In genomic region chr15:95405447-95405846, GRCh38 we compare ENCODE assay signal across 24 cellular contexts.
DNase-seq lines count a peak whose midpoint lies in the region; TF ChIP-seq lines count a peak whose summit lies in the region.
"Had no signal": no experiment of that assay in that cellular context is flagged by ENCODE, and none has a peak within 500 bp of the region (broad histone marks: within the 10 kb centered on the region; RNA-seq: fewer than 3 reads in every experiment).

No MANE protein-coding gene starts in this region.

- POLR2A ChIA-PET in HEK293T (lab: Yijun Ruan, JAX) = no interaction called here

- DNase-seq in AG20443 (ENCODE audit: low spot score) (peak; percentile 27), amniotic epithelial cell (ENCODE audit: low read depth) (peak; percentile 66), fibroblast of pulmonary artery (ENCODE audit: low read depth) (peak; percentile 54), renal cortical epithelial cell (ENCODE audit: low read depth) (peak; percentile 26), NCI-H1694 treated with DMSO at 0.1 percent for 48 hours (lab: John Stamatoyannopoulos, UW) (no peak), HEK293T (ENCODE audit: extremely low spot score) (no peak), H4 (ENCODE audit: low spot score) (no peak)
- DNase-seq in activated effector memory CD4-positive, alpha-beta T cell treated with Interleukin-2 at 50 U/mL for 16 hours = no peak
- DNase-seq: activated CD4-positive, alpha-beta T cell treated with anti-CD3 and anti-CD28 coated beads, Interleukin-2, amount 50 U/mL, for 4 hours; activated naive CD4-positive, alpha-beta T cell treated with anti-CD3 and anti-CD28 coated beads for 36 hours; body of pancreas; Caco-2; dorsolateral prefrontal cortex; erythroblast; H9; hippocampal formation; kidney; mesendoderm; NCI-H1092 treated with DMSO at 0.1 percent for 48 hours; NCI-H526 treated with DMSO at 0.1 percent for 48 hours; SHP77 treated with DMSO at 0.1 percent for 48 hours; stimulated activated CD4-positive, alpha-beta T cell treated with anti-CD3 and anti-CD28 coated beads, Interleukin-15, amount 100 ng/mL, for 24 hours had no signal

- H3K4me3 ChIP-seq in fibroblast of pulmonary artery (replicated peaks; ENCODE audit: low read depth, low read length) = no peak overlapping the region
- H3K4me3 ChIP-seq: body of pancreas, dorsolateral prefrontal cortex, prostate gland, thoracic aorta had no signal

- no peak for TF ChIP-seq CTCF in fibroblast of pulmonary artery (IDR thresholded peaks at IDR 0.05; ENCODE audit: low read length, missing control alignments)

- CTCF ChIA-PET in HEK293T (lab: Yijun Ruan, JAX) = no interaction called here

TF ChIP-seq in HEK293T, 16 proteins besides CTCF, POLR2A, EP300 and RAD21:
- TF ChIP-seq BHLHE40 (IDR thresholded peaks at IDR 0.05; ENCODE audit: borderline replicate concordance) (no peak), SUZ12 (IDR thresholded peaks at IDR 0.05) (no peak), TARDBP (IDR thresholded peaks at IDR 0.05) (no peak), ARNT (IDR thresholded peaks at IDR 0.05) (no peak), FOXA1 (IDR thresholded peaks at IDR 0.05) (no peak), FOXM1 (IDR thresholded peaks at IDR 0.05; ENCODE audit: borderline replicate concordance) (no peak), NFRKB (IDR thresholded peaks at IDR 0.05) (no peak), L3MBTL2 (conservative IDR thresholded peaks at IDR 0.05) (no peak), ELF4 (IDR thresholded peaks at IDR 0.05) (no peak), FOXK2 (IDR thresholded peaks at IDR 0.05) (no peak), HDGF (IDR thresholded peaks at IDR 0.05; ENCODE audit: borderline replicate concordance) (no peak), PKNOX1 (IDR thresholded peaks at IDR 0.05) (no peak), ZNF384 (IDR thresholded peaks at IDR 0.05) (no peak)

Comparison
In these comparisons a context has a peak if more than half of its experiments do, and no peak if none do; other contexts are left out.
1. DNase-seq: peak in AG20443 (single experiment), amniotic epithelial cell (single experiment), fibroblast of pulmonary artery (single experiment) and renal cortical epithelial cell (single experiment); none in NCI-H1694 treated with DMSO at 0.1 percent for 48 hours (single experiment), activated effector memory CD4-positive, alpha-beta T cell treated with Interleukin-2 at 50 U/mL for 16 hours (single experiment), HEK293T (single experiment) and H4 (single experiment).